ENCODE assay signal across 21 cellular contexts in the genomic region with DNA sequence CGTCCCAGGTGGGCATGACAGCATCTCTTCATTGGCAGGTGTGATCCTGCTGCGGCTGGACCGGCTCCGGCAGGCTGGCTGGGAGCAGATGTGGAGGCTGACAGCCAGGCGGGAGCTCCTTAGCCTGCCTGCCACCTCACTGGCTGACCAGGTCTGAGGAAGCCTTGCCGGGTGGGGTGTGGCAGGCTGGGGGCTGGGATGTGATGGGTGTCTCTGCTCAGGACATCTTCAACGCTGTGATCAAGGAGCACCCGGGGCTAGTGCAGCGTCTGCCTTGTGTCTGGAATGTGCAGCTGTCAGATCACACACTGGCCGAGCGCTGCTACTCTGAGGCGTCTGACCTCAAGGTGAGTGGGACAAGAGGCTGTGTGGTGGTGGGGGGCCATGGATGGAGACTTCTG. TPM values are rescaled to one million over a fixed set of nuclear protein-coding genes. Genes with fewer than 3 reads are reported as not detected.
A peak's percentile ranks its signal among the peaks of the same experiment; 100 is the strongest.
DNase-seq lines count a peak whose midpoint lies in the region; ATAC-seq and TF ChIP-seq lines count a peak whose summit lies in the region.
"Had no signal": no experiment of that assay in that cellular context is flagged by ENCODE, and none has a peak within 500 bp of the region (broad histone marks: within the 10 kb centered on the region; RNA-seq: fewer than 3 reads in every experiment).

No MANE protein-coding gene starts in this region.

- peaks cover 50% of the 10 kb centered on the region for H3K27me3 ChIP-seq in left ventricle myocardium inferior (ENCODE audit: low read depth)
- H3K27me3 ChIP-seq: foreskin keratinocyte had no signal

- ATAC-seq in left ventricle myocardium superior (no peak), GM21786 (IDR thresholded peaks at IDR 0.05; ENCODE audit: unreplicated experiment) (no peak)
- ATAC-seq: foreskin keratinocyte, PC-3 had no signal

- H3K4me3 ChIP-seq in left ventricle myocardium inferior: no peak overlapping the region
- H3K4me3 ChIP-seq: prostate gland had no signal

- DNase-seq in left ventricle myocardium inferior: peak; percentile 9
- DNase-seq in left ventricle myocardium superior: no peak
- DNase-seq in RWPE1 (ENCODE audit: low spot score): no peak
- DNase-seq in mesenteric fat pad (ENCODE audit: low spot score): peak; percentile 89
- DNase-seq in GM03348 (ENCODE audit: low spot score): no peak
- no peak for DNase-seq in NCI-H774 (lab: John Stamatoyannopoulos, UW)
- DNase-seq: dermis blood vessel endothelial cell; EL; foreskin keratinocyte; HCEC 1CT; NCI-H1436 treated with DMSO at 0.1 percent for 48 hours; NCI-H82; PC-3; small intestine; stimulated activated CD4-positive, alpha-beta T cell treated with anti-CD3 and anti-CD28 coated beads, Interleukin-4, amount 100 ng/mL, for 1 hour; T-helper 2 cell; WERI-Rb-1 had no signal

- CTCF ChIA-PET in RWPE1 (lab: Yijun Ruan, JAX): interaction anchor here (0.6 kb wide), 1 partner anchor 69 kb away, joined by 4 read pairs; no protein-coding TSS in a partner anchor

- intact Hi-C loops in left ventricle myocardium inferior (cut with micrococcal nuclease): no loop called here
- intact Hi-C loops in left ventricle myocardium superior (cut with micrococcal nuclease): no loop called here

- H3K9me3 ChIP-seq in left ventricle myocardium inferior (replicated peaks): no peaks in the 10 kb centered on the region
- H3K9me3 ChIP-seq: prostate gland had no signal

- H3K27ac ChIP-seq in left ventricle myocardium inferior (replicated peaks) (no peak overlapping the region), RWPE1 (peak overlapping the region; percentile 100)
- H3K27ac ChIP-seq: foreskin keratinocyte, prostate gland, WERI-Rb-1 had no signal

- H3K36me3 ChIP-seq in left ventricle myocardium inferior: no peaks in the 10 kb centered on the region
- H3K36me3 ChIP-seq: prostate gland had no signal

- TF ChIP-seq CTCF in left ventricle myocardium inferior (IDR thresholded peaks at IDR 0.05; ENCODE audit: borderline replicate concordance): no peak
- no peak for TF ChIP-seq CTCF in RWPE1 (conservative IDR thresholded peaks at IDR 0.05; ENCODE audit: low read depth)

- H3K4me1 ChIP-seq in left ventricle myocardium inferior: peaks cover 34% of the 10 kb centered on the region

- POLR2A ChIA-PET in RWPE1 (lab: Yijun Ruan, JAX; ENCODE audit: low non-redundant PET): no interaction called here

RNA-seq across cellular contexts. Expression of a gene that starts 3.5 kb away (rescaled TPM):
- not detected for total RNA-seq in left ventricle myocardium inferior
- total RNA-seq in left ventricle myocardium superior: not detected
- not detected for total RNA-seq in mesenteric fat pad
- total RNA-seq: activated T-helper 1 cell treated with anti-CD3 and anti-CD28 coated beads, Interleukin-12 subunit alpha, Interleukin-12 subunit beta, Interleukin-2, Interleukin-4 antibody, amounts not matched to agents 30 ng/mL and 10 ng/mL and 1 ng/mL, durations not matched to agents 14 hours and 24 hours and 36 hours; dermis blood vessel endothelial cell had no signal

RNA-seq across cellular contexts. Expression of a gene that starts 8.3 kb away (rescaled TPM):
- total RNA-seq in left ventricle myocardium inferior (10.9 TPM), left ventricle myocardium superior (8.6 TPM), mesenteric fat pad (21.5 TPM)

RNA-seq across cellular contexts. Expression of a gene that starts 18.9 kb away (rescaled TPM):
- not detected for total RNA-seq in left ventricle myocardium inferior
- 0.52 TPM for total RNA-seq in left ventricle myocardium superior
- total RNA-seq in mesenteric fat pad: 1.4 TPM
- total RNA-seq: epithelial cell of proximal tubule had no signal

RNA-seq across cellular contexts. Expression of a gene that starts 40.5 kb away (rescaled TPM):
- total RNA-seq in left ventricle myocardium inferior (4.6 TPM), left ventricle myocardium superior (4.4 TPM), mesenteric fat pad (4.2 TPM)

Comparison
In these comparisons a context has a peak if more than half of its experiments do, and no peak if none do; other contexts are left out.
1. DNase-seq: peak in left ventricle myocardium inferior (single experiment) and mesenteric fat pad (single experiment); none in left ventricle myocardium superior (single experiment), RWPE1 (single experiment), GM03348 (single experiment) and NCI-H774 (single experiment).